8 cellular contexts compared by ENCODE assay signal in the genomic region with DNA sequence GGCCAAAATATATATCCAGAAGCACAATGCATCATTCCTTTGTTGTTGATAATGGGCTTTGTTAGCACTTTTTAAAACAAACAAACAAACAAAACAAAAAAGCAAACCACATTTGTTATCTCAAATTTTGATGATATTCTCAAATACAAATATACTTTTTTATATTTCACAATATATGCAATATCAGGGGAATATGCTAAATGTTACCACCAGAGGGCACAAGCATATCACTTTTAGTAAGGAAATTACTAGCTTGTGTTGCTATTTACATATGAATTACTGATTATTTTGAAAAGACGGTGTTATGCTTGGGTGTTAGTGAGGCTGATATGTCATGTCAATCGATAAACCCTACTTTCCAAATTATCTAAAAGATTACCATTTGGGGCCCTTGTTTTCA. TPM values are rescaled to one million over a fixed set of nuclear protein-coding genes. Genes with fewer than 3 reads are reported as not detected.
DNase-seq lines count a peak whose midpoint lies in the region; ATAC-seq and TF ChIP-seq lines count a peak whose summit lies in the region.

No MANE protein-coding gene starts in this region.

- in situ Hi-C loops in GM13976 (cut with MboI; ENCODE audit: low sequenced_read_pairs, unreplicated experiment) (no loop called here), SK-MEL-5 (cut with HindIII; ENCODE audit: low pct_unique_long_range_greater_than_20kb, low sequenced_read_pairs) (no loop called here)

- no peak for DNase-seq in AG09309 (ENCODE audit: low read depth)
- peak; percentile 9 for DNase-seq in GM13976 (ENCODE audit: low spot score)
- peak; percentile 46 for DNase-seq in SK-MEL-5 (ENCODE audit: low read depth, low spot score)
- peak; percentile 12 for DNase-seq in glomerular visceral epithelial cell (ENCODE audit: extremely low spot score)
- DNase-seq in T-cell: no peak
- no peak for DNase-seq in C1 segment of cervical spinal cord (lab: John Stamatoyannopoulos, UW)

- H3K4me3 Mint-ChIP-seq in T-cell: no peak overlapping the region

- peak; percentile 55 for TF ChIP-seq CTCF in AG09309 (IDR thresholded peaks at IDR 0.05; ENCODE audit: control insufficient read depth, insufficient read depth, low read depth, low read length, missing control alignments)
- peak; percentile 17 for TF ChIP-seq CTCF in GM13976 (IDR thresholded peaks at IDR 0.05; ENCODE audit: borderline replicate concordance, control extremely low read depth, extremely low read depth, insufficient read depth, missing control alignments)

- CTCF ChIA-PET in T-cell (lab: Charles Lee): interaction anchor here (0.6 to 1.4 kb wide), 4 partner anchors 665 to 1022 kb away, joined by 3 to 4 read pairs (median 4); a partner anchor contains a TSS

- H3K4me1 Mint-ChIP-seq in T-cell: no peaks in the 10 kb centered on the region

- no peaks in the 10 kb centered on the region for H3K36me3 Mint-ChIP-seq in T-cell

- no peak overlapping the region for H3K27ac Mint-ChIP-seq in T-cell

- peaks cover 6 to 22% of the 10 kb centered on the region in 2 donors for H3K27me3 Mint-ChIP-seq in T-cell

- no peak overlapping the region for H3K4me3 ChIP-seq in AG09309 (ENCODE audit: control insufficient read depth, low read depth, low read length)

- H3K9me3 Mint-ChIP-seq in T-cell: no peaks in the 10 kb centered on the region

- ATAC-seq in T-cell (replicated peaks in 1 of 4): no peak
- no peak for ATAC-seq in HG03095 (IDR thresholded peaks at IDR 0.05; ENCODE audit: unreplicated experiment)
- ATAC-seq in HG03108 (IDR thresholded peaks at IDR 0.05; ENCODE audit: unreplicated experiment): no peak

- POLR2A ChIA-PET in T-cell (lab: Charles Lee): no interaction called here

RNA-seq across cellular contexts. Expression of a gene that starts 29.1 kb away (rescaled TPM):
- not detected in 2 replicates for total RNA-seq in SK-MEL-5 (2014; rRNA removed; shearing (Covaris generic))
- not detected in 2 replicates for polyA plus RNA-seq in SK-MEL-5 (2015; cell fraction: cytosol; rRNA removed)
- not detected in 2 replicates for polyA plus RNA-seq in SK-MEL-5 (2015; cell fraction: nucleus; rRNA removed)
- not detected for total RNA-seq in T-cell

RNA-seq across cellular contexts. Expression of a gene that starts 46.1 kb away (rescaled TPM):
- total RNA-seq in SK-MEL-5 (2014; rRNA removed; shearing (Covaris generic)): not detected in 2 replicates
- polyA plus RNA-seq in SK-MEL-5 (2015; cell fraction: cytosol; rRNA removed): not detected in 2 replicates
- polyA plus RNA-seq in SK-MEL-5 (2015; cell fraction: nucleus; rRNA removed): not detected in 2 replicates
- total RNA-seq in T-cell: under 1 TPM in 2 of 5 donors, not detected in 3; 0.07 to 0.13 TPM

Comparison
In these comparisons a context has a peak if more than half of its experiments do, and no peak if none do; other contexts are left out.
1. DNase-seq: peak in GM13976 (single experiment), SK-MEL-5 (single experiment) and glomerular visceral epithelial cell (single experiment); none in AG09309 (single experiment), T-cell (0 of 34) and C1 segment of cervical spinal cord (0 of 14).